8 cellular contexts compared by ENCODE assay signal in genomic region chr7:36784991-36785940, GRCh38.
DNase-seq lines count a peak whose midpoint lies in the region; ATAC-seq and TF ChIP-seq lines count a peak whose summit lies in the region.

No MANE protein-coding gene starts in this region.

- DNase-seq in T follicular helper cell (ENCODE audit: low read depth) (peak; percentile 71), adrenal gland (peak; percentile 29 to 82 (median 66)), osteocyte (ENCODE audit: extremely low spot score, unreplicated experiment) (no peak), upper lobe of right lung (peak; percentile 63), NCI-H510A treated with DMSO at 0.1 percent for 48 hours (lab: John Stamatoyannopoulos, UW) (no peak), RPMI8226 (no peak)

- H3K4me3 Mint-ChIP-seq in osteocyte (ENCODE audit: unreplicated experiment) = no peak overlapping the region

- H3K27me3 ChIP-seq in adrenal gland = no peaks in the 10 kb centered on the region
- no peaks in the 10 kb centered on the region for H3K27me3 ChIP-seq in upper lobe of right lung

- H3K27me3 Mint-ChIP-seq in osteocyte (ENCODE audit: unreplicated experiment) = no peaks in the 10 kb centered on the region

- H3K27ac Mint-ChIP-seq in osteocyte (ENCODE audit: unreplicated experiment) = peak overlapping the region; percentile 83

- peaks cover 0 to 6% of the 10 kb centered on the region in 2 donors for H3K4me1 ChIP-seq in adrenal gland (replicated peaks in 1 of 2)
- peaks cover 5% of the 10 kb centered on the region for H3K4me1 ChIP-seq in upper lobe of right lung

- no peaks in the 10 kb centered on the region for H3K9me3 ChIP-seq in adrenal gland (replicated peaks in 1 of 3)
- H3K9me3 ChIP-seq in upper lobe of right lung = no peaks in the 10 kb centered on the region

- intact Hi-C loops in adrenal gland (cut with DNase I) = no loop called here
- intact Hi-C loops in upper lobe of right lung (cut with DNase I) = no loop called here

- no peak for TF ChIP-seq POLR2A in adrenal gland (IDR thresholded peaks at IDR 0.05)

- peak in 1 of 6 experiments; percentile 23 for TF ChIP-seq CTCF in adrenal gland (IDR thresholded peaks at IDR 0.05)
- no peak for TF ChIP-seq CTCF in osteocyte (IDR thresholded peaks at IDR 0.05)
- no peak for TF ChIP-seq CTCF in upper lobe of right lung (IDR thresholded peaks at IDR 0.05)

- no peaks in the 10 kb centered on the region for H3K36me3 Mint-ChIP-seq in osteocyte (ENCODE audit: unreplicated experiment)

- H3K4me1 Mint-ChIP-seq in osteocyte (ENCODE audit: unreplicated experiment) = peaks cover 21% of the 10 kb centered on the region

- peak; percentile 100 for ATAC-seq in GM18909 (IDR thresholded peaks at IDR 0.05; ENCODE audit: poor library complexity, unreplicated experiment)
- peak; percentile 99 for ATAC-seq in HG02981 (IDR thresholded peaks at IDR 0.05; ENCODE audit: unreplicated experiment)
- peak; percentile 91 for ATAC-seq in upper lobe of right lung

- H3K27ac ChIP-seq in adrenal gland (peak overlapping the region in 1 of 5 donors; percentile 55), upper lobe of right lung (peak overlapping the region; percentile 28)

- H3K36me3 ChIP-seq in adrenal gland (replicated peaks in 1 of 2) (no peaks in the 10 kb centered on the region), upper lobe of right lung (no peaks in the 10 kb centered on the region)

- WGBS in adrenal gland, 4 donors = 69 to 78% (median 76%) methylated on average over 13 of the region's 13 CpGs

- no peak overlapping the region for H3K4me3 ChIP-seq in adrenal gland
- no peak overlapping the region for H3K4me3 ChIP-seq in upper lobe of right lung

- peaks cover 4% of the 10 kb centered on the region for H3K9me3 Mint-ChIP-seq in osteocyte (ENCODE audit: unreplicated experiment)

Comparison
In these comparisons a context has a peak if more than half of its experiments do, and no peak if none do; other contexts are left out.
1. DNase-seq: peak in T follicular helper cell (single experiment), adrenal gland (7 of 7) and upper lobe of right lung (single experiment); none in osteocyte (single experiment), NCI-H510A treated with DMSO at 0.1 percent for 48 hours (single experiment) and RPMI8226 (single experiment).
2. Peak in every context shown above with its lines, with median percentiles within 50 percentile points of each other: ATAC-seq.